ENCODE assay signal across 8 cellular contexts in genomic region chr17:81552244-81553017, GRCh38. TPM values are rescaled to one million over a fixed set of nuclear protein-coding genes. Genes with fewer than 3 reads are reported as not detected.
DNase-seq lines count a peak whose midpoint lies in the region; ATAC-seq, FAIRE-seq and TF ChIP-seq lines count a peak whose summit lies in the region.

FAAP100 (minus strand) TSS chr17:81552353; CDS start chr17:81552330, 23 bp downstream.

- CTCF ChIA-PET in CD4-positive, alpha-beta T cell (lab: Charles Lee): interaction anchor here (0.9 to 2.5 kb wide), 2 partner anchors 16 to 33 kb away, joined by 3 to 18 read pairs; no protein-coding TSS in a partner anchor

- peaks cover 20% of the 10 kb centered on the region for H3K36me3 Mint-ChIP-seq in CD4-positive, alpha-beta T cell (ENCODE audit: low read depth)
- peaks cover 41% of the 10 kb centered on the region for H3K36me3 Mint-ChIP-seq in activated T-helper 2 cell treated with anti-CD3 and anti-CD28 coated beads, Interferon-gamma antibody, Interleukin-2, Interleukin-4, amounts not matched to agents 10 μg/mL and 5 μg/mL and 100 μg/mL, durations not matched to agents 14 hours and 24 hours and 36 hours (ENCODE audit: low read depth)
- no peaks in the 10 kb centered on the region for H3K36me3 Mint-ChIP-seq in natural killer cell treated with Interleukin-12 subunit alpha and Interleukin-12 subunit beta and Interleukin-15 and Interleukin-18, amount 100 ng/mL, for 72 hours

- peak within 1 kb of the TSS; percentile 93 for H3K27ac Mint-ChIP-seq in CD4-positive, alpha-beta T cell
- peak within 1 kb of the TSS; percentile 88 for H3K27ac Mint-ChIP-seq in activated T-helper 2 cell treated with anti-CD3 and anti-CD28 coated beads, Interferon-gamma antibody, Interleukin-2, Interleukin-4, amounts not matched to agents 10 μg/mL and 5 μg/mL and 100 μg/mL, durations not matched to agents 14 hours and 24 hours and 36 hours
- H3K27ac Mint-ChIP-seq in natural killer cell treated with Interleukin-12 subunit alpha and Interleukin-12 subunit beta and Interleukin-15 and Interleukin-18, amount 100 ng/mL, for 72 hours: peak within 1 kb of the TSS; percentile 83 to 90

- H3K27me3 Mint-ChIP-seq in CD4-positive, alpha-beta T cell: no peaks in the 10 kb centered on the region
- H3K27me3 Mint-ChIP-seq in activated T-helper 2 cell treated with anti-CD3 and anti-CD28 coated beads, Interferon-gamma antibody, Interleukin-2, Interleukin-4, amounts not matched to agents 10 μg/mL and 5 μg/mL and 100 μg/mL, durations not matched to agents 14 hours and 24 hours and 36 hours (ENCODE audit: low read depth): no peaks in the 10 kb centered on the region
- H3K27me3 Mint-ChIP-seq in natural killer cell treated with Interleukin-12 subunit alpha and Interleukin-12 subunit beta and Interleukin-15 and Interleukin-18, amount 100 ng/mL, for 72 hours: no peaks in the 10 kb centered on the region

- TF ChIP-seq CTCF in CD4-positive, alpha-beta T cell (IDR thresholded peaks at IDR 0.05): no peak

- no peak for FAIRE-seq in HTR-8/SVneo (lab: Jason Lieb, UNC)

- intact Hi-C loops in CD4-positive, alpha-beta T cell (cut with DNase I, micrococcal nuclease): loop anchor here (1.0 to 5.0 kb wide), 6 partner anchors 34 to 560 kb away; partner anchors contain the start of genes ACTG1 (in 1 of the 2), CHMP6 (in 1 of the 2), NDUFAF8 (in 1 of the 2) and TEPSIN (in 1 of the 2)
- intact Hi-C loops in activated T-helper 2 cell treated with anti-CD3 and anti-CD28 coated beads, Interferon-gamma antibody, Interleukin-2, Interleukin-4, amounts not matched to agents 10 μg/mL and 5 μg/mL and 100 μg/mL, durations not matched to agents 14 hours and 24 hours and 36 hours (cut with micrococcal nuclease): loop anchor here (1.0 to 5.0 kb wide), 2 partner anchors 37 to 300 kb away; no protein-coding TSS in a partner anchor

- H3K9me3 ChIP-seq in CD4-positive, alpha-beta T cell (ENCODE audit: control insufficient read depth, low read length): no peaks in the 10 kb centered on the region

- no peaks in the 10 kb centered on the region for H3K27me3 ChIP-seq in CD4-positive, alpha-beta T cell (ENCODE audit: control insufficient read depth, insufficient read depth, low read length)

- peak within 1 kb of the TSS; percentile 94 for H3K4me3 Mint-ChIP-seq in CD4-positive, alpha-beta T cell
- peak within 1 kb of the TSS; percentile 89 for H3K4me3 Mint-ChIP-seq in activated T-helper 2 cell treated with anti-CD3 and anti-CD28 coated beads, Interferon-gamma antibody, Interleukin-2, Interleukin-4, amounts not matched to agents 10 μg/mL and 5 μg/mL and 100 μg/mL, durations not matched to agents 14 hours and 24 hours and 36 hours (ENCODE audit: low read depth)
- H3K4me3 Mint-ChIP-seq in natural killer cell treated with Interleukin-12 subunit alpha and Interleukin-12 subunit beta and Interleukin-15 and Interleukin-18, amount 100 ng/mL, for 72 hours: peak within 1 kb of the TSS; percentile 91

- no peaks in the 10 kb centered on the region for H3K9me3 Mint-ChIP-seq in CD4-positive, alpha-beta T cell
- H3K9me3 Mint-ChIP-seq in activated T-helper 2 cell treated with anti-CD3 and anti-CD28 coated beads, Interferon-gamma antibody, Interleukin-2, Interleukin-4, amounts not matched to agents 10 μg/mL and 5 μg/mL and 100 μg/mL, durations not matched to agents 14 hours and 24 hours and 36 hours: no peaks in the 10 kb centered on the region
- no peaks in the 10 kb centered on the region for H3K9me3 Mint-ChIP-seq in natural killer cell treated with Interleukin-12 subunit alpha and Interleukin-12 subunit beta and Interleukin-15 and Interleukin-18, amount 100 ng/mL, for 72 hours

- peak within 1 kb of the TSS; percentile 83 for H3K27ac ChIP-seq in CD4-positive, alpha-beta T cell (ENCODE audit: low read depth, low read length)

- peak; percentile 56 to 82 (median 72) for DNase-seq in CD4-positive, alpha-beta T cell
- DNase-seq in HTR-8/SVneo (ENCODE audit: insufficient read length, low spot score) (peak; percentile 76), RPMI7951 (ENCODE audit: low read depth) (peak; percentile 75), fibroblast of peridontal ligament (ENCODE audit: extremely low read depth) (peak; percentile 61)
- DNase-seq in activated T-helper 2 cell treated with anti-CD3 and anti-CD28 coated beads, Interferon-gamma antibody, Interleukin-2, Interleukin-4, amounts not matched to agents 10 μg/mL and 5 μg/mL and 100 μg/mL, durations not matched to agents 14 hours and 24 hours and 36 hours (ENCODE audit: low spot score): peak; percentile 83
- peak; percentile 91 for DNase-seq in natural killer cell treated with Interleukin-12 subunit alpha and Interleukin-12 subunit beta and Interleukin-15 and Interleukin-18, amount 100 ng/mL, for 72 hours (ENCODE audit: low spot score)
- DNase-seq in stimulated activated naive CD4-positive, alpha-beta T cell treated with Interleukin-2 at 50 U/mL for 16 hours (lab: John Stamatoyannopoulos, UW): peak; percentile 77

- peaks cover 30% of the 10 kb centered on the region for H3K4me1 Mint-ChIP-seq in CD4-positive, alpha-beta T cell (ENCODE audit: low read depth)
- H3K4me1 Mint-ChIP-seq in activated T-helper 2 cell treated with anti-CD3 and anti-CD28 coated beads, Interferon-gamma antibody, Interleukin-2, Interleukin-4, amounts not matched to agents 10 μg/mL and 5 μg/mL and 100 μg/mL, durations not matched to agents 14 hours and 24 hours and 36 hours (ENCODE audit: low read depth): peaks cover 19% of the 10 kb centered on the region
- H3K4me1 Mint-ChIP-seq in natural killer cell treated with Interleukin-12 subunit alpha and Interleukin-12 subunit beta and Interleukin-15 and Interleukin-18, amount 100 ng/mL, for 72 hours (ENCODE audit: low read depth in 2 of 2): peaks cover 25 to 29% of the 10 kb centered on the region in 2 donors

- POLR2A ChIA-PET in CD4-positive, alpha-beta T cell (lab: Charles Lee): interaction anchor here (0.6 to 5.2 kb wide), 16 partner anchors 9 to 1097 kb away, joined by 3 to 93 read pairs (median 4); partner anchors contain the start of genes ACTG1, ARL16, CEP131 and HGS

- ATAC-seq in CD4-positive, alpha-beta T cell (ENCODE audit: poor library complexity): peak; percentile 56
- ATAC-seq in GM19372 (IDR thresholded peaks at IDR 0.05; ENCODE audit: low read depth, unreplicated experiment): peak; percentile 51
- ATAC-seq in natural killer cell treated with Interleukin-12 subunit alpha and Interleukin-12 subunit beta and Interleukin-15 and Interleukin-18, amount 100 ng/mL, for 72 hours: peak; percentile 82 to 86

RNA-seq across cellular contexts. Expression of gene FAAP100, which starts in this region (rescaled TPM):
- 10 to 100 TPM; 18.7 to 19.7 TPM for total RNA-seq in CD4-positive, alpha-beta T cell
- 8.2 and 13.0 TPM in 2 replicates for total RNA-seq in RPMI7951 (2014; rRNA removed; shearing (Covaris generic))
- total RNA-seq in activated T-helper 2 cell treated with anti-CD3 and anti-CD28 coated beads, Interferon-gamma antibody, Interleukin-2, Interleukin-4, amounts not matched to agents 10 μg/mL and 5 μg/mL and 100 μg/mL, durations not matched to agents 14 hours and 24 hours and 36 hours: 61.6 and 64.4 TPM in 2 replicates
- total RNA-seq in natural killer cell treated with Interleukin-12 subunit alpha and Interleukin-12 subunit beta and Interleukin-15 and Interleukin-18, amount 100 ng/mL, for 72 hours: 10 to 100 TPM; 35.5 to 76.6 TPM

Comparison
In these comparisons a context has a peak if more than half of its experiments do, and no peak if none do; other contexts are left out.
1. Peak in every context shown above with its lines: DNase-seq, ATAC-seq and H3K27ac ChIP-seq.